In the genomic region with DNA sequence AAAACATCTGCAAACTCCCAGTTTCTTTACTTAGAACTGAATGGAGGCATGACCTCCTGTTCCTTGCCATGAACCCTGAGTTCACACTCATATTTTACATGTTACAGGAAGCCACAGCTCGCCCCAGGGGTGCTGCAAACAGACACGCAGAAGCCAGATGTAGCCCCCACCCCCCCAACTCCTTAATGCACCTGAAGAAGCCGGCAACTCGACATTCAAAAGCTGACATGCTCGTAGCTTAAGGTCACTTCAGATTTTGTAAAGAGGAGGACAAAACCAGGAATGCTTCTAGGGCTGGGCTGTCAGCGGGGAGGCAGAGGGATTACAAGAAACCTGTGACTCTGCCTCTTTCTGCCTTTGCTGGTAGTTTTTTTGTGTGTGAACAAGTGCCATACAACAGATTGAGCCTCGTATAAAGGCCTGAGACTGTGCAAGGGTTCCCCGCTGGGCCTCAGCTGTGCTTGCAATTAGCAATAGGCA, we compare ENCODE assay signal across 20 cellular contexts. TPM values are rescaled to one million over a fixed set of nuclear protein-coding genes. Genes with fewer than 3 reads are reported as not detected.
DNase-seq lines count a peak whose midpoint lies in the region; ATAC-seq, FAIRE-seq and TF ChIP-seq lines count a peak whose summit lies in the region.
"Had no signal": no experiment of that assay in that cellular context is flagged by ENCODE, and none has a peak within 500 bp of the region (broad histone marks: within the 10 kb centered on the region; RNA-seq: fewer than 3 reads in every experiment).

No MANE protein-coding gene starts in this region.

- no peaks in the 10 kb centered on the region for H3K4me1 ChIP-seq in A673 (ENCODE audit: insufficient read depth, low read length, poor library complexity, severe bottlenecking)
- peaks cover 38% of the 10 kb centered on the region for H3K4me1 ChIP-seq in HUES48 (ENCODE audit: control insufficient read depth, insufficient read depth, low read length)
- H3K4me1 ChIP-seq in effector memory CD4-positive, alpha-beta T cell (ENCODE audit: control insufficient read depth, insufficient read depth, low read length, poor library complexity, severe bottlenecking): no peaks in the 10 kb centered on the region
- H3K4me1 ChIP-seq: Peyer's patch, sigmoid colon had no signal

- POLR2A ChIA-PET in A673 (lab: Charles Lee; ENCODE audit: low non-redundant PET): no interaction called here

- peak overlapping the region; percentile 5 for H3K9ac ChIP-seq in HUES48 (ENCODE audit: low read depth, low read length)

- ATAC-seq in esophagus mucosa: no peak

- no peak for TF ChIP-seq CTCF in A673 (conservative IDR thresholded peaks at IDR 0.05; ENCODE audit: low read depth, low read length)

- H3K27me3 ChIP-seq in A673 (replicated peaks; ENCODE audit: insufficient read depth, low read depth, low read length, poor library complexity): no peaks in the 10 kb centered on the region
- peaks cover 19% of the 10 kb centered on the region; the same call in 1 of the 2 replicates for H3K27me3 ChIP-seq in HUES48 (ENCODE audit: control insufficient read depth, insufficient read depth, low read length)
- no peaks in the 10 kb centered on the region for H3K27me3 ChIP-seq in effector memory CD4-positive, alpha-beta T cell (replicated peaks; ENCODE audit: control insufficient read depth, insufficient read depth, low read length, poor library complexity, severe bottlenecking)
- H3K27me3 ChIP-seq: Peyer's patch, sigmoid colon had no signal

- no peak overlapping the region for H3K27ac ChIP-seq in A673 (ENCODE audit: low read depth, low read length, poor library complexity, severe bottlenecking)
- H3K27ac ChIP-seq in HUES48 (ENCODE audit: low read depth, low read length): peak overlapping the region; percentile 94
- no peak overlapping the region for H3K27ac ChIP-seq in effector memory CD4-positive, alpha-beta T cell (ENCODE audit: insufficient read depth, low read length, poor library complexity, severe bottlenecking)
- H3K27ac ChIP-seq: Peyer's patch, sigmoid colon, thoracic aorta had no signal

- no peaks in the 10 kb centered on the region for H3K9me3 ChIP-seq in A673 (ENCODE audit: low read depth, low read length, poor library complexity, severe bottlenecking)
- no peaks in the 10 kb centered on the region for H3K9me3 ChIP-seq in HUES48 (ENCODE audit: control insufficient read depth, insufficient read depth, low read length)
- H3K9me3 ChIP-seq in effector memory CD4-positive, alpha-beta T cell (ENCODE audit: control insufficient read depth, low read length): no peaks in the 10 kb centered on the region
- H3K9me3 ChIP-seq: MG63, Peyer's patch, sigmoid colon, thoracic aorta had no signal

- intact Hi-C loops in A673 (cut with micrococcal nuclease; ENCODE audit: unreplicated experiment): no loop called here

- BruUV-seq in A673 (replicated peaks; lab: Mats Ljungman, UMichigan): no TSS peak

- no peak overlapping the region for H3K4me3 ChIP-seq in A673 (ENCODE audit: low read depth, low read length, poor library complexity, severe bottlenecking)
- H3K4me3 ChIP-seq in HUES48 (ENCODE audit: low read depth, low read length): peak overlapping the region; percentile 49
- no peak overlapping the region for H3K4me3 ChIP-seq in effector memory CD4-positive, alpha-beta T cell (ENCODE audit: insufficient read depth, low read depth, low read length, poor library complexity, severe bottlenecking)
- H3K4me3 ChIP-seq: MG63, Peyer's patch, sigmoid colon, thoracic aorta had no signal

- DNase-seq in A673 (ENCODE audit: low spot score) (peak; percentile 32), NCI-H524 (lab: John Stamatoyannopoulos, UW) (peak; percentile 89 to 95), iPS DF 4.7 (ENCODE audit: extremely low read depth, low spot score) (peak; percentile 58), DMS153 treated with DMSO at 0.1 percent for 48 hours (lab: John Stamatoyannopoulos, UW; ENCODE audit: unreplicated experiment) (no peak), HTR-8/SVneo (ENCODE audit: insufficient read length, low spot score) (no peak)
- no peak for DNase-seq in effector memory CD4-positive, alpha-beta T cell
- DNase-seq: activated CD4-positive, CD25-positive, alpha-beta regulatory T cell; activated naive CD4-positive, alpha-beta T cell treated with anti-CD3 and anti-CD28 coated beads, Interleukin-2, amount 50 U/mL, for 16 hours; effector CD4-positive, alpha-beta T cell; mammary epithelial cell; MG63; NCI-H510A treated with DMSO at 0.1 percent for 48 hours; Peyer's patch; sigmoid colon; stimulated activated CD4-positive, alpha-beta T cell treated with anti-CD3 and anti-CD28 coated beads, Interleukin-4, amount 100 ng/mL, for 1 hour; SW 1271 had no signal

- no peak for FAIRE-seq in HTR-8/SVneo (lab: Jason Lieb, UNC)

- H3K36me3 ChIP-seq in A673 (ENCODE audit: insufficient read depth, low read length, poor library complexity, severe bottlenecking): no peaks in the 10 kb centered on the region
- H3K36me3 ChIP-seq in HUES48 (ENCODE audit: control insufficient read depth, insufficient read depth, low read length): no peaks in the 10 kb centered on the region
- no peaks in the 10 kb centered on the region for H3K36me3 ChIP-seq in effector memory CD4-positive, alpha-beta T cell (ENCODE audit: control insufficient read depth, insufficient read depth, low read length)
- H3K36me3 ChIP-seq: MG63, Peyer's patch, sigmoid colon, thoracic aorta had no signal

- CTCF ChIA-PET in A673 (lab: Charles Lee): no interaction called here

RNA-seq across cellular contexts. Expression of a gene that starts 42.0 kb away (rescaled TPM):
- total RNA-seq in A673 (2021): not detected in 2 replicates
- not detected for total RNA-seq in esophagus mucosa
- total RNA-seq: HT-29, mammary epithelial cell, Peyer's patch, sigmoid colon, thoracic aorta had no signal

Comparison
In these comparisons a context has a peak if more than half of its experiments do, and no peak if none do; other contexts are left out.
1. DNase-seq: peak in A673 (single experiment), NCI-H524 (2 of 2) and iPS DF 4.7 (single experiment); none in effector memory CD4-positive, alpha-beta T cell (0 of 3), DMS153 treated with DMSO at 0.1 percent for 48 hours (single experiment) and HTR-8/SVneo (single experiment).